ENCODE assay signal across 13 cellular contexts in genomic region chr15:72770673-72771328, GRCh38. TPM values are rescaled to one million over a fixed set of nuclear protein-coding genes. Genes with fewer than 3 reads are reported as not detected.
DNase-seq lines count a peak whose midpoint lies in the region; ATAC-seq and TF ChIP-seq lines count a peak whose summit lies in the region.
"Had no signal": no experiment of that assay in that cellular context is flagged by ENCODE, and none has a peak within 500 bp of the region (broad histone marks: within the 10 kb centered on the region; RNA-seq: fewer than 3 reads in every experiment).

No MANE protein-coding gene starts in this region.

- peaks cover 0 to 9% (median 2%) of the 10 kb centered on the region in 4 donors for H3K4me1 ChIP-seq in tibial nerve
- H3K4me1 ChIP-seq: testis had no signal

- TF ChIP-seq EP300 in tibial nerve (IDR thresholded peaks at IDR 0.05) = no peak

- CTCF ChIA-PET in AG04450 (lab: Charles Lee) = no interaction called here

- no peak for ATAC-seq in HG02852 (IDR thresholded peaks at IDR 0.05; ENCODE audit: unreplicated experiment)

- TF ChIP-seq CTCF in AG04450 (IDR thresholded peaks at IDR 0.05; ENCODE audit: low read depth, low read length) = peak; percentile 36; the same call in 1 of the 2 replicates
- peak; percentile 20 for TF ChIP-seq CTCF in GM12873 (IDR thresholded peaks at IDR 0.05; ENCODE audit: insufficient read depth, low read depth, low read length, missing control alignments)
- peak; percentile 6 for TF ChIP-seq CTCF in foreskin fibroblast (IDR thresholded peaks at IDR 0.05; ENCODE audit: low read depth, low read length)
- no peak for TF ChIP-seq CTCF in tibial nerve (IDR thresholded peaks at IDR 0.05)

- no peak for DNase-seq in AG04450 (ENCODE audit: low read depth, low spot score)
- peak; percentile 30 for DNase-seq in SK-MEL-5 (ENCODE audit: low read depth, low spot score)
- no peak for DNase-seq in foreskin fibroblast
- no peak for DNase-seq in NCI-H1092 (lab: John Stamatoyannopoulos, UW)
- DNase-seq in tibial nerve (ENCODE audit: low spot score in 2 of 2) = no peak
- DNase-seq in A172 (ENCODE audit: low spot score) = no peak
- DNase-seq: activated effector memory CD4-positive, alpha-beta T cell treated with Interleukin-2 at 50 U/mL for 16 hours; COR-L47; NCI-H2081; testis had no signal

- H3K27ac ChIP-seq in AG04450 (ENCODE audit: low read depth, low read length) (no peak overlapping the region), tibial nerve (no peak overlapping the region)
- H3K27ac ChIP-seq: hepatocyte, testis had no signal

- WGBS in tibial nerve, 2 donors = 84% methylated on average over 6 of the region's 6 CpGs

- no peak for TF ChIP-seq POLR2A in tibial nerve (IDR thresholded peaks at IDR 0.05)

- H3K36me3 ChIP-seq in tibial nerve = peaks cover 0 to 95% (median 14%) of the 10 kb centered on the region in 3 donors

- H3K4me3 ChIP-seq in AG04450 (ENCODE audit: low read depth, low read length) (no peak overlapping the region), foreskin fibroblast (ENCODE audit: low read depth in 1 of 2, low read length in 2 of 2) (no peak overlapping the region), tibial nerve (no peak overlapping the region)
- H3K4me3 ChIP-seq: hepatocyte, testis had no signal

- in situ Hi-C loops in SK-MEL-5 (cut with HindIII; ENCODE audit: low pct_unique_long_range_greater_than_20kb, low sequenced_read_pairs) = no loop called here

- POLR2A ChIA-PET in AG04450 (lab: Yijun Ruan, JAX) = no interaction called here

- H3K9me3 ChIP-seq in AG04450 (ENCODE audit: control insufficient read depth, insufficient read depth, low read length) (peaks cover 5% of the 10 kb centered on the region; the same call in 1 of the 2 replicates), tibial nerve (peaks cover 0 to 19% (median 8%) of the 10 kb centered on the region in 4 donors)
- H3K9me3 ChIP-seq: testis had no signal

- H3K27me3 ChIP-seq in AG04450 (ENCODE audit: control insufficient read depth, insufficient read depth, low read length) (no peaks in the 10 kb centered on the region), tibial nerve (no peaks in the 10 kb centered on the region)
- H3K27me3 ChIP-seq: hepatocyte, testis had no signal

RNA-seq across cellular contexts. Expression of gene ADPGK, which starts 12.8 kb away (rescaled TPM):
- polyA plus RNA-seq in AG04450 (2011; rRNA removed) = 61.1 and 74.3 TPM in 2 replicates
- polyA minus RNA-seq in AG04450 (2011; rRNA and poly(A)+ RNA removed) = 53.6 and 54.2 TPM in 2 replicates
- 78.6 and 82.0 TPM in 2 replicates for total RNA-seq in SK-MEL-5 (2014; rRNA removed; shearing (Covaris generic))
- polyA plus RNA-seq in SK-MEL-5 (2015; cell fraction: cytosol; rRNA removed) = 60.8 and 75.5 TPM in 2 replicates
- polyA plus RNA-seq in SK-MEL-5 (2015; cell fraction: nucleus; rRNA removed) = 143 and 158 TPM in 2 replicates
- total RNA-seq in tibial nerve = 10 to 100 TPM; 49.6 to 82.2 (median 62.2) TPM
- 69.7 and 70.8 TPM in 2 replicates for total RNA-seq in A172 (2014; rRNA removed; shearing (Covaris generic))

Comparison
In these comparisons a context has a peak if more than half of its experiments do, and no peak if none do; other contexts are left out.
1. CTCF ChIP-seq: peak in AG04450 (single experiment), GM12873 (single experiment) and foreskin fibroblast (single experiment); none in tibial nerve (0 of 5).